ENCODE assay signal across 32 cellular contexts in the genomic region with DNA sequence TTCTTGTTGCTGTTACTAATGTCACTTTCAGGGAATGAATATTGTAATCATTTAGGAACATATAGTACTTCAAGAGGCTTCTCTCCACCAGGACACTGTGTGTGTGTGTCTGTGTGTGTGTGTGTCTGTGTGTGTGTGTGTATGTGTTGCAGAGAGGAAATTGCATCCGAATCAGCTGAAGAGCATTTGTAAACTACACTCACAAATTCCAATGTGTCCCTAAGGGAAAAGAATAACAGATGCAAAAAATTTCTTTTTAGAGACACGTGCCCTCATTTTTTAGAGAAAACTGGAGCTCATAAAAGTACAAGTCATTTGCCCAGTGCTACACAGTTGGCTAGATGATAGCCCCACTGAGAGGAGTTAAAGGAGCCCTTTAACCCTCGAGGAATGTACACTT.
"Had no signal": no experiment of that assay in that cellular context is flagged by ENCODE, and none has a peak within 500 bp of the region (broad histone marks: within the 10 kb centered on the region; RNA-seq: fewer than 3 reads in every experiment).

No MANE protein-coding gene starts in this region.

- H3K27ac ChIP-seq: cardiac muscle cell, coronary artery, dorsolateral prefrontal cortex, gastrocnemius medialis, left ventricle myocardium inferior, neutrophil, right lobe of liver, thyroid gland, upper lobe of right lung had no signal

- H3K4me3 ChIP-seq: cardiac muscle cell, coronary artery, dorsolateral prefrontal cortex, gastrocnemius medialis, left ventricle myocardium inferior, lung, mucosa of descending colon, right lobe of liver, smooth muscle cell, thyroid gland, upper lobe of right lung had no signal

- H3K9me3 Mint-ChIP-seq: activated CD8-positive, alpha-beta T cell treated with anti-CD3 and anti-CD28 coated beads for 36 hours; nephron had no signal

- H3K27ac Mint-ChIP-seq: activated CD8-positive, alpha-beta memory T cell treated with anti-CD3 and anti-CD28 coated beads, Interleukin-2, amount 10 ng/mL, durations not matched to agents 7 days and 5 days; activated CD8-positive, alpha-beta T cell treated with anti-CD3 and anti-CD28 coated beads for 36 hours; activated naive CD4-positive, alpha-beta T cell treated with anti-CD3 and anti-CD28 coated beads, Interleukin-2, amount 50 U/mL, for 72 hours; activated T-cell treated with anti-CD3 and anti-CD28 coated beads, Interleukin-2, amount 50 U/mL, for 72 hours; effector memory CD8-positive, alpha-beta T cell; nephron; stimulated activated memory B cell treated with anti-CD40 and anti-IgM and Interleukin-4, amounts not matched to agents 10 μg/mL and 1 μg/mL and 100 μg/mL, for 72 hours; stimulated activated naive CD8-positive, alpha-beta T cell treated with anti-CD3 and anti-CD28 coated beads, Interleukin-15, amount 100 ng/mL, for 72 hours had no signal

- H3K4me1 Mint-ChIP-seq: activated CD8-positive, alpha-beta memory T cell treated with anti-CD3 and anti-CD28 coated beads, Interleukin-2, amount 10 ng/mL, durations not matched to agents 7 days and 5 days; stimulated activated memory B cell treated with anti-CD40 and anti-IgM and Interleukin-4, amounts not matched to agents 10 μg/mL and 1 μg/mL and 100 μg/mL, for 72 hours; stimulated activated naive CD8-positive, alpha-beta T cell treated with anti-CD3 and anti-CD28 coated beads, Interleukin-15, amount 100 ng/mL, for 72 hours had no signal

- DNase-seq: activated CD4-positive, alpha-beta T cell treated with anti-CD3 and anti-CD28 coated beads for 1 hour; activated CD4-positive, alpha-beta T cell treated with anti-CD3 and anti-CD28 coated beads, Interleukin-2, amount 50 U/mL, for 1 hour; activated CD8-positive, alpha-beta memory T cell treated with anti-CD3 and anti-CD28 coated beads, Interleukin-2, amount 10 ng/mL, durations not matched to agents 7 days and 5 days; activated CD8-positive, alpha-beta T cell treated with anti-CD3 and anti-CD28 coated beads for 36 hours; activated naive CD4-positive, alpha-beta T cell; activated T-cell treated with anti-CD3 and anti-CD28 coated beads, Interleukin-2, amount 50 U/mL, for 72 hours; anterior cingulate cortex; cerebellar nuclear complex; dorsolateral prefrontal cortex; effector memory CD8-positive, alpha-beta T cell; erythroblast; gastrocnemius medialis; glutamatergic neuron; left ventricle myocardium inferior; mucosa of descending colon; right lobe of liver; stimulated activated CD4-positive, alpha-beta T cell treated with anti-CD3 and anti-CD28 coated beads, Interleukin-1b, Interleukin-23, amount 100 ng/mL, for 48 hours; stimulated activated CD4-positive, alpha-beta T cell treated with anti-CD3 and anti-CD28 coated beads, Interleukin-4, amount 100 ng/mL, for 4 hours; stimulated activated CD8-positive, alpha-beta memory T cell treated with anti-CD3 and anti-CD28 coated beads, Interleukin-4, amount 100 ng/mL, for 48 hours; stimulated activated naive CD8-positive, alpha-beta T cell treated with anti-CD3 and anti-CD28 coated beads, Interleukin-15, amount 100 ng/mL, for 72 hours; substantia nigra; T-helper 2 cell; thyroid gland; upper lobe of right lung had no signal

- H3K36me3 ChIP-seq: cardiac muscle cell, gastrocnemius medialis, left ventricle myocardium inferior, neutrophil, right lobe of liver, thyroid gland, upper lobe of right lung had no signal

- H3K27me3 Mint-ChIP-seq: activated CD8-positive, alpha-beta memory T cell treated with anti-CD3 and anti-CD28 coated beads, Interleukin-2, amount 10 ng/mL, durations not matched to agents 7 days and 5 days; effector memory CD8-positive, alpha-beta T cell; stimulated activated memory B cell treated with anti-CD40 and anti-IgM and Interleukin-4, amounts not matched to agents 10 μg/mL and 1 μg/mL and 100 μg/mL, for 72 hours; stimulated activated naive CD8-positive, alpha-beta T cell treated with anti-CD3 and anti-CD28 coated beads, Interleukin-15, amount 100 ng/mL, for 72 hours had no signal

- H3K9me3 ChIP-seq: gastrocnemius medialis, left ventricle myocardium inferior, mucosa of descending colon, neutrophil, right lobe of liver, thyroid gland, upper lobe of right lung had no signal

- H3K4me3 Mint-ChIP-seq: activated CD8-positive, alpha-beta memory T cell treated with anti-CD3 and anti-CD28 coated beads, Interleukin-2, amount 10 ng/mL, durations not matched to agents 7 days and 5 days; activated CD8-positive, alpha-beta T cell treated with anti-CD3 and anti-CD28 coated beads for 36 hours; activated T-cell treated with anti-CD3 and anti-CD28 coated beads, Interleukin-2, amount 50 U/mL, for 72 hours; effector memory CD8-positive, alpha-beta T cell; nephron; stimulated activated memory B cell treated with anti-CD40 and anti-IgM and Interleukin-4, amounts not matched to agents 10 μg/mL and 1 μg/mL and 100 μg/mL, for 72 hours; stimulated activated naive CD8-positive, alpha-beta T cell treated with anti-CD3 and anti-CD28 coated beads, Interleukin-15, amount 100 ng/mL, for 72 hours had no signal

- H3K4me2 ChIP-seq: smooth muscle cell had no signal

- H3K4me1 ChIP-seq: gastrocnemius medialis, left ventricle myocardium inferior, right lobe of liver, thyroid gland, upper lobe of right lung had no signal

- H3K27me3 ChIP-seq: cardiac muscle cell, dorsolateral prefrontal cortex, gastrocnemius medialis, neutrophil, right lobe of liver, thyroid gland, upper lobe of right lung had no signal

- H3K36me3 Mint-ChIP-seq: activated CD8-positive, alpha-beta memory T cell treated with anti-CD3 and anti-CD28 coated beads, Interleukin-2, amount 10 ng/mL, durations not matched to agents 7 days and 5 days; activated naive CD4-positive, alpha-beta T cell treated with anti-CD3 and anti-CD28 coated beads, Interleukin-2, amount 50 U/mL, for 72 hours; stimulated activated memory B cell treated with anti-CD40 and anti-IgM and Interleukin-4, amounts not matched to agents 10 μg/mL and 1 μg/mL and 100 μg/mL, for 72 hours had no signal

- ATAC-seq: activated CD8-positive, alpha-beta memory T cell treated with anti-CD3 and anti-CD28 coated beads, Interleukin-2, amount 10 ng/mL, durations not matched to agents 7 days and 5 days; activated CD8-positive, alpha-beta T cell treated with anti-CD3 and anti-CD28 coated beads for 36 hours; activated naive CD4-positive, alpha-beta T cell treated with anti-CD3 and anti-CD28 coated beads, Interleukin-2, amount 50 U/mL, for 72 hours; activated T-cell treated with anti-CD3 and anti-CD28 coated beads, Interleukin-2, amount 50 U/mL, for 72 hours; effector memory CD8-positive, alpha-beta T cell; gastrocnemius medialis; mucosa of descending colon; right lobe of liver; stimulated activated memory B cell treated with anti-CD40 and anti-IgM and Interleukin-4, amounts not matched to agents 10 μg/mL and 1 μg/mL and 100 μg/mL, for 72 hours; upper lobe of right lung had no signal
